12 cellular contexts compared by ENCODE assay signal in genomic region chr16:3214904-3215600, GRCh38. TPM values are rescaled to one million over a fixed set of nuclear protein-coding genes. Genes with fewer than 3 reads are reported as not detected.
DNase-seq lines count a peak whose midpoint lies in the region; ATAC-seq and TF ChIP-seq lines count a peak whose summit lies in the region.
"Had no signal": no experiment of that assay in that cellular context is flagged by ENCODE, and none has a peak within 500 bp of the region (broad histone marks: within the 10 kb centered on the region; RNA-seq: fewer than 3 reads in every experiment).

No MANE protein-coding gene starts in this region.

- H3K27ac Mint-ChIP-seq in immature natural killer cell: peak overlapping the region; percentile 74 to 98 (median 94)

- peaks cover 0 to 3% (median 0%) of the 10 kb centered on the region in 4 donors for H3K9me3 ChIP-seq in sigmoid colon
- H3K9me3 ChIP-seq: Caco-2 had no signal

- no peak for TF ChIP-seq EP300 in sigmoid colon (IDR thresholded peaks at IDR 0.05)

- no peaks in the 10 kb centered on the region for H3K4me1 ChIP-seq in sigmoid colon
- H3K4me1 ChIP-seq: Caco-2, tibial nerve had no signal

- H3K36me3 Mint-ChIP-seq in immature natural killer cell: peaks cover 0 to 3% (median 3%) of the 10 kb centered on the region in 3 donors

- no peaks in the 10 kb centered on the region for H3K27me3 ChIP-seq in sigmoid colon
- H3K27me3 ChIP-seq: tibial nerve had no signal

- H3K9me3 Mint-ChIP-seq in immature natural killer cell: peaks cover 0 to 8% (median 1%) of the 10 kb centered on the region in 6 donors

- peak; percentile 11 for DNase-seq in CD1c-positive myeloid dendritic cell (ENCODE audit: extremely low spot score)
- peak; percentile 42 for DNase-seq in Jurkat, Clone E6-1 (ENCODE audit: low read depth, low spot score)
- peak; percentile 31 for DNase-seq in activated CD4-positive, alpha-beta T cell treated with anti-CD3 and anti-CD28 coated beads for 48 hours
- peak; percentile 65 to 79 (median 76) for DNase-seq in immature natural killer cell
- DNase-seq in HuH-7.5 (ENCODE audit: low spot score): no peak
- DNase-seq in sigmoid colon: no peak
- DNase-seq: Caco-2, left lung had no signal

- ATAC-seq in HG03565 (IDR thresholded peaks at IDR 0.05; ENCODE audit: unreplicated experiment) (no peak), GM21529 (IDR thresholded peaks at IDR 0.05; ENCODE audit: unreplicated experiment) (no peak)
- ATAC-seq: left lung had no signal

- 27 to 48% methylated on average over 7 of the region's 7 CpGs for WGBS in sigmoid colon, 2 donors

- no peak overlapping the region for H3K27ac ChIP-seq in sigmoid colon
- H3K27ac ChIP-seq: tibial nerve had no signal

- peaks cover 52 to 56% of the 10 kb centered on the region in 2 donors for H3K4me1 Mint-ChIP-seq in immature natural killer cell

- H3K4me3 Mint-ChIP-seq in immature natural killer cell: peak overlapping the region; percentile 70 to 79 (median 77)

- no peak for TF ChIP-seq CTCF in sigmoid colon (IDR thresholded peaks at IDR 0.05)

- intact Hi-C loops in sigmoid colon (cut with DNase I): no loop called here

- H3K4me3 ChIP-seq in Jurkat, Clone E6-1 (ENCODE audit: low read length): no peak overlapping the region
- H3K4me3 ChIP-seq in sigmoid colon: no peak overlapping the region
- H3K4me3 ChIP-seq: left lung, tibial nerve had no signal

- H3K36me3 ChIP-seq in sigmoid colon: no peaks in the 10 kb centered on the region
- H3K36me3 ChIP-seq: left lung, tibial nerve had no signal

- no peak for TF ChIP-seq POLR2A in sigmoid colon (IDR thresholded peaks at IDR 0.05)

- H3K27me3 Mint-ChIP-seq in immature natural killer cell (ENCODE audit: low read depth in 3 of 3): peaks cover 3 to 13% (median 10%) of the 10 kb centered on the region in 3 donors

RNA-seq across cellular contexts. Expression of gene ZNF200, which starts 19.9 kb away (rescaled TPM):
- 5.7 TPM for polyA plus RNA-seq in Jurkat, Clone E6-1 (2012; ENCODE audit: insufficient read depth, insufficient read length)
- polyA plus RNA-seq in immature natural killer cell: 10 to 100 TPM in 1 of 3 donors, 1 to 10 TPM in 2; 6.2 to 14.5 (median 9.8) TPM
- 1 to 10 TPM; 5.5 to 6.8 (median 6.2) TPM for total RNA-seq in sigmoid colon
- polyA plus RNA-seq in sigmoid colon: 1 to 10 TPM; 2.8 to 4.9 (median 3.0) TPM

RNA-seq across cellular contexts. Expression of gene OR1F1, which starts 27.0 kb away (rescaled TPM):
- not detected for polyA plus RNA-seq in Jurkat, Clone E6-1 (2012; ENCODE audit: insufficient read depth, insufficient read length)
- polyA plus RNA-seq in immature natural killer cell: not detected
- not detected for total RNA-seq in sigmoid colon
- polyA plus RNA-seq in sigmoid colon: not detected
- total RNA-seq: Caco-2, left lung, omental fat pad, tibial nerve had no signal

RNA-seq across cellular contexts. Expression of gene MEFV, which starts 41.4 kb away (rescaled TPM):
- not detected for polyA plus RNA-seq in Jurkat, Clone E6-1 (2012; ENCODE audit: insufficient read depth, insufficient read length)
- polyA plus RNA-seq in immature natural killer cell (under 1 TPM in 2 of 3 donors, not detected in 1; 0.32 to 0.46 TPM), sigmoid colon (under 1 TPM; 0.60 to 0.92 (median 0.85) TPM)
- total RNA-seq in sigmoid colon: 1 to 10 TPM; 1.2 to 2.9 (median 2.1) TPM
- total RNA-seq: Caco-2 had no signal

Comparison
In these comparisons a context has a peak if more than half of its experiments do, and no peak if none do; other contexts are left out.
1. DNase-seq: peak in CD1c-positive myeloid dendritic cell (single experiment), Jurkat, Clone E6-1 (single experiment), activated CD4-positive, alpha-beta T cell treated with anti-CD3 and anti-CD28 coated beads for 48 hours (single experiment) and immature natural killer cell (3 of 3); none in HuH-7.5 (single experiment) and sigmoid colon (single experiment).